8 cellular contexts compared by ENCODE assay signal in the genomic region with DNA sequence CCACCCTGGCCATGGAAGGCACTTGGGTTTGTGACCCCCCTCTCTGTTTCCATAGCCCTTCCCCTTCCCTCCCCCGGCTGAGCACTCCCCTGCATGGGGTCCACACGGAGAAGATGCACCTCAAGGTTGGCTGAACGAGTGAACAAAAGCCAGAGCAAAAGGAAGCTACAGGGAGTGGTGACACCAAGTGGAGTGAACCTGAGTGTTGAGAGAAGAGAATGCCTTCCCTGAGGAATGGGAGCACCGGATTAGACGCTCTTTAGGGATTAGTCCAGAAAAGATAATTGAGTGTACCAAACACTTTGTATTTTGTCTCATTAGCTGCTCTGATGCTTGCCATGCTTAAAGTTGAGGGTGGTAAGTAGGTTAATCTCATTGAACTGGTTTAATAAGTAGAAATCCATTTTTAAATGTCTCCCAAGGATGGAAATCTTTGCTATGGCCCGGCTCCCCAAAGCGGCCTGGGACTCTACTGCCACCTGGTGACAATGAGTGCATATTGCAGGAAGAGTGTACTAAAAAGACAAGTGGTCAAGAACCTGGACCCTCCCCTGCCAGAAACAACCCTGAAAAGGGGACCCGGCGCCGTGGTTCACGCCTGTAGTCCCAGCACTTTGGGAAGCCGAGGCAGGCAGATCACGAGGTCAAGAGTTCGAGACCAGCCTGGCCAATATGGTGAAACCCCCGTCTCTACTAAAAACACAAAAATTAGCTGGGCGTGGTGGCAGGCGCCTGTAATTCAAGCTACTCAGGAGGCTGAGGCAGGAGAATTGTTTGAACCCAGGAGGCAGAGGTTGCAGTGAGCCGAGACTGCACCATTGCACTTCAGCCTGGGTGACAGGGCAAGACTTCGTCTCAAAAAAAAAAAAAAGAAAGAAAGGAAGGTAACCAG.
DNase-seq lines count a peak whose midpoint lies in the region; ATAC-seq and TF ChIP-seq lines count a peak whose summit lies in the region.

No MANE protein-coding gene starts in this region.

- H3K27ac ChIP-seq in right lobe of liver, result no peak overlapping the region
- H3K27ac ChIP-seq in ovary, result no peak overlapping the region
- no peak overlapping the region for H3K27ac ChIP-seq in substantia nigra (ENCODE audit: low read depth, low read length, poor library complexity, severe bottlenecking)

- H3K4me3 ChIP-seq in right lobe of liver (no peak overlapping the region), ovary (no peak overlapping the region)

- TF ChIP-seq POLR2A in right lobe of liver (IDR thresholded peaks at IDR 0.05) (no peak), ovary (IDR thresholded peaks at IDR 0.05) (no peak)

- ATAC-seq in activated CD8-positive, alpha-beta memory T cell treated with anti-CD3 and anti-CD28 coated beads, Interleukin-2, amount 10 ng/mL, durations not matched to agents 7 days and 5 days, result no peak
- ATAC-seq in right lobe of liver, result no peak
- ATAC-seq in HG02642 (IDR thresholded peaks at IDR 0.05; ENCODE audit: poor library complexity, unreplicated experiment), result no peak

- H3K36me3 ChIP-seq in right lobe of liver, result no peaks in the 10 kb centered on the region
- no peaks in the 10 kb centered on the region for H3K36me3 ChIP-seq in ovary

- peak; percentile 37 for DNase-seq in activated CD4-positive, CD25-positive, alpha-beta regulatory T cell treated with anti-CD3 and anti-CD28 coated beads, Interleukin-2, amount 50 U/mL, for 72 hours
- DNase-seq in activated CD4-positive, CD25-positive, alpha-beta regulatory T cell (lab: John Stamatoyannopoulos, UW), result no peak
- DNase-seq in LHCN-M2 (ENCODE audit: low read depth) (peak; percentile 4), right lobe of liver (no peak), ovary (no peak), substantia nigra (lab: John Stamatoyannopoulos, UW) (no peak)
- DNase-seq in activated CD8-positive, alpha-beta memory T cell treated with anti-CD3 and anti-CD28 coated beads, Interleukin-2, amount 10 ng/mL, durations not matched to agents 7 days and 5 days, result peak; percentile 43

- TF ChIP-seq EP300 in ovary (IDR thresholded peaks at IDR 0.05), result no peak

- no peaks in the 10 kb centered on the region for H3K27me3 ChIP-seq in right lobe of liver
- H3K27me3 ChIP-seq in ovary, result no peaks in the 10 kb centered on the region

- 32% methylated on average over 17 of the region's 19 CpGs for WGBS in right lobe of liver (ENCODE audit: insufficient coverage, low coverage, low lambda C conversion rate, missing lambda C conversion rate)
- WGBS in ovary, 3 donors, result 33 to 40% (median 39%) methylated on average over 19 of the region's 19 CpGs

- peak; percentile 34 to 61 (median 49) for TF ChIP-seq CTCF in right lobe of liver (IDR thresholded peaks at IDR 0.05)
- no peak for TF ChIP-seq CTCF in ovary (IDR thresholded peaks at IDR 0.05)

- intact Hi-C loops in right lobe of liver (cut with DNase I), result no loop called here
- intact Hi-C loops in ovary (cut with DNase I), result no loop called here

- peaks cover 0 to 5% (median 0%) of the 10 kb centered on the region in 4 donors for H3K9me3 ChIP-seq in right lobe of liver
- no peaks in the 10 kb centered on the region for H3K9me3 ChIP-seq in ovary

- CTCF ChIA-PET in activated CD8-positive, alpha-beta memory T cell treated with anti-CD3 and anti-CD28 coated beads, Interleukin-2, amount 10 ng/mL, durations not matched to agents 7 days and 5 days (lab: Charles Lee), result interaction anchor here (0.9 to 1.6 kb wide), 3 partner anchors 8 to 807 kb away, joined by 3 to 5 read pairs (median 5); no protein-coding TSS in a partner anchor

- H3K4me1 Mint-ChIP-seq in activated CD8-positive, alpha-beta memory T cell treated with anti-CD3 and anti-CD28 coated beads, Interleukin-2, amount 10 ng/mL, durations not matched to agents 7 days and 5 days, result no peaks in the 10 kb centered on the region

- H3K27me3 Mint-ChIP-seq in activated CD8-positive, alpha-beta memory T cell treated with anti-CD3 and anti-CD28 coated beads, Interleukin-2, amount 10 ng/mL, durations not matched to agents 7 days and 5 days, result peaks cover 25% of the 10 kb centered on the region

- peaks cover 0 to 12% (median 0%) of the 10 kb centered on the region in 4 donors for H3K4me1 ChIP-seq in right lobe of liver
- no peaks in the 10 kb centered on the region for H3K4me1 ChIP-seq in ovary (ENCODE audit: insufficient read depth)

- no peaks in the 10 kb centered on the region for H3K36me3 Mint-ChIP-seq in activated CD8-positive, alpha-beta memory T cell treated with anti-CD3 and anti-CD28 coated beads, Interleukin-2, amount 10 ng/mL, durations not matched to agents 7 days and 5 days

- no peak overlapping the region for H3K27ac Mint-ChIP-seq in activated CD8-positive, alpha-beta memory T cell treated with anti-CD3 and anti-CD28 coated beads, Interleukin-2, amount 10 ng/mL, durations not matched to agents 7 days and 5 days

- H3K4me3 Mint-ChIP-seq in activated CD8-positive, alpha-beta memory T cell treated with anti-CD3 and anti-CD28 coated beads, Interleukin-2, amount 10 ng/mL, durations not matched to agents 7 days and 5 days, result no peak overlapping the region

- no peaks in the 10 kb centered on the region for H3K9me3 Mint-ChIP-seq in activated CD8-positive, alpha-beta memory T cell treated with anti-CD3 and anti-CD28 coated beads, Interleukin-2, amount 10 ng/mL, durations not matched to agents 7 days and 5 days (ENCODE audit: low read depth)

Comparison
In these comparisons a context has a peak if more than half of its experiments do, and no peak if none do; other contexts are left out.
1. DNase-seq: peak in activated CD4-positive, CD25-positive, alpha-beta regulatory T cell treated with anti-CD3 and anti-CD28 coated beads, Interleukin-2, amount 50 U/mL, for 72 hours (single experiment), LHCN-M2 (single experiment) and activated CD8-positive, alpha-beta memory T cell treated with anti-CD3 and anti-CD28 coated beads, Interleukin-2, amount 10 ng/mL, durations not matched to agents 7 days and 5 days (single experiment); none in activated CD4-positive, CD25-positive, alpha-beta regulatory T cell (0 of 4), right lobe of liver (0 of 3), ovary (0 of 5) and substantia nigra (0 of 49).
2. CTCF ChIP-seq: peak in right lobe of liver (4 of 4); none in ovary (0 of 3).